8 cellular contexts compared by ENCODE assay signal in genomic region chr15:88624156-88624970, GRCh38. TPM values are rescaled to one million over a fixed set of nuclear protein-coding genes. Genes with fewer than 3 reads are reported as not detected.
DNase-seq lines count a peak whose midpoint lies in the region; ATAC-seq, FAIRE-seq and TF ChIP-seq lines count a peak whose summit lies in the region.

No MANE protein-coding gene starts in this region.

- DNase-seq in A549 (ENCODE audit: low read depth in 1 of 2, low spot score in 1 of 2) (no peak), globus pallidus (ENCODE audit: low spot score) (peak; percentile 62), retinal pigment epithelial cell (ENCODE audit: low read depth) (no peak), omental fat pad (ENCODE audit: low spot score) (no peak), COLO668 (lab: John Stamatoyannopoulos, UW; ENCODE audit: unreplicated experiment) (no peak)
- no peak for DNase-seq in activated T-cell treated with anti-CD3 and anti-CD28 coated beads, Interleukin-2, amount 50 U/mL, for 72 hours

- TF ChIP-seq CTCF in A549 (IDR thresholded peaks at IDR 0.05) (no peak), retinal pigment epithelial cell (conservative IDR thresholded peaks at IDR 0.05; ENCODE audit: low read depth, low read length) (peak; percentile 58), omental fat pad (IDR thresholded peaks at IDR 0.05) (no peak)

- no peak for TF ChIP-seq POLR2A in A549 (IDR thresholded peaks at IDR 0.05; ENCODE audit: low read length)

- 0 out of 5 replicates have a peak, but pooled peaks of 1 of the 2 experiments have one; percentile 19 for TF ChIP-seq RAD21 in A549 (conservative IDR thresholded peaks at IDR 0.05 in 1 of 2, IDR thresholded peaks at IDR 0.05 in 1 of 2)

- peak overlapping the region; percentile 87 for H3K4me2 ChIP-seq in A549

- H3K4me3 ChIP-seq in A549, result peak overlapping the region; percentile 82; the same call in 1 of the 3 replicates
- no peak overlapping the region for H3K4me3 ChIP-seq in retinal pigment epithelial cell (ENCODE audit: low read length)

- no peaks in the 10 kb centered on the region for H3K9me3 Mint-ChIP-seq in activated T-cell treated with anti-CD3 and anti-CD28 coated beads, Interleukin-2, amount 50 U/mL, for 72 hours

- H3K4me1 ChIP-seq in A549, result peaks cover 74% of the 10 kb centered on the region

- peak overlapping the region; percentile 34 to 99; a peak in 4 of 6 replicates for H3K27ac ChIP-seq in A549

- FAIRE-seq in A549 (lab: Jason Lieb, UNC), result no peak

- H3K27me3 Mint-ChIP-seq in activated T-cell treated with anti-CD3 and anti-CD28 coated beads, Interleukin-2, amount 50 U/mL, for 72 hours (ENCODE audit: low read depth), result peaks cover 9% of the 10 kb centered on the region

- H3K27ac Mint-ChIP-seq in activated T-cell treated with anti-CD3 and anti-CD28 coated beads, Interleukin-2, amount 50 U/mL, for 72 hours, result peak overlapping the region; percentile 99

- no peaks in the 10 kb centered on the region for H3K9me3 ChIP-seq in A549

- WGBS in A549 (ENCODE audit: missing lambda C conversion rate), result 86% methylated on average over 19 of the region's 19 CpGs

- ATAC-seq in A549, result no peak
- ATAC-seq in GM18861 (IDR thresholded peaks at IDR 0.05; ENCODE audit: unreplicated experiment), result peak; percentile 36
- peak; percentile 30 for ATAC-seq in HG03520 (IDR thresholded peaks at IDR 0.05; ENCODE audit: unreplicated experiment)
- ATAC-seq in activated T-cell treated with anti-CD3 and anti-CD28 coated beads, Interleukin-2, amount 50 U/mL, for 72 hours (replicated peaks in 1 of 2), result peak; percentile 28 to 30
- no peak for ATAC-seq in omental fat pad (ENCODE audit: low FRiP score)

- H3K4me3 Mint-ChIP-seq in activated T-cell treated with anti-CD3 and anti-CD28 coated beads, Interleukin-2, amount 50 U/mL, for 72 hours, result peak overlapping the region; percentile 91 to 99

- H3K36me3 Mint-ChIP-seq in activated T-cell treated with anti-CD3 and anti-CD28 coated beads, Interleukin-2, amount 50 U/mL, for 72 hours (ENCODE audit: insufficient read depth in 2 of 2), result peaks cover 18 to 46% of the 10 kb centered on the region in 2 donors

- POLR2A ChIA-PET in A549 (lab: Yijun Ruan, JAX), result interaction anchor here (1.2 kb wide), 1 partner anchor 157 kb away, joined by 4 read pairs; the partner anchor contains the start of genes MRPL46 and MRPS11

- CTCF ChIA-PET in A549 (lab: Yijun Ruan, JAX), result interaction anchor here (1.0 to 3.0 kb wide), 5 partner anchors 10 to 273 kb away, joined by 3 to 12 read pairs (median 3); no protein-coding TSS in a partner anchor

- TF ChIP-seq EP300 in A549 (IDR thresholded peaks at IDR 0.05), result no peak

- H3K4me1 Mint-ChIP-seq in activated T-cell treated with anti-CD3 and anti-CD28 coated beads, Interleukin-2, amount 50 U/mL, for 72 hours (ENCODE audit: low read depth), result peaks cover 86% of the 10 kb centered on the region

TF ChIP-seq in A549, 52 proteins besides CTCF, POLR2A, EP300 and RAD21:
- TF ChIP-seq ATOH8 (CRISPR knock-in tag; IDR thresholded peaks at IDR 0.05; ENCODE audit: low read depth) (no peak), MAFK (IDR thresholded peaks at IDR 0.05; ENCODE audit: partially characterized antibody) (peak; percentile 7), ZNF302 (CRISPR knock-in tag; IDR thresholded peaks at IDR 0.05) (no peak)
TF ChIP-seq in A549: peak in this region for 1.

RNA-seq across cellular contexts. Expression of gene AEN, which starts 3.2 kb away (rescaled TPM):
- 74.9 and 81.7 TPM in 2 replicates for polyA plus RNA-seq in A549 (2011; rRNA removed)
- polyA plus RNA-seq in A549 (2012; cell fraction: cytosol; rRNA removed), result 53.3 and 68.6 TPM in 2 replicates
- 128 and 155 TPM in 2 replicates for polyA plus RNA-seq in A549 (2012; cell fraction: nucleus; rRNA removed)
- 57.2 to 65.5 TPM (median 62.9 TPM) in 3 replicates for polyA plus RNA-seq in A549 (2017; fragmentation: RNase III; extraction: RNeasy Plus Mini Kit Qiagen cat#74134 plus additional on column Dnase treatment)
- polyA minus RNA-seq in A549 (2011; rRNA and poly(A)+ RNA removed), result 129 and 164 TPM in 2 replicates
- total RNA-seq in activated T-cell treated with anti-CD3 and anti-CD28 coated beads, Interleukin-2, amount 50 U/mL, for 72 hours, result 100 to 1,000 TPM in 1 of 2 donors, 10 to 100 TPM in 1; 99.4 to 155 TPM
- total RNA-seq in omental fat pad, result 10 to 100 TPM in 3 of 4 donors, 1 to 10 TPM in 1; 7.6 to 60.2 (median 25.2) TPM

RNA-seq across cellular contexts. Expression of gene ISG20, which starts 14.5 kb away (rescaled TPM):
- polyA plus RNA-seq in A549 (2011; rRNA removed) (47.4 and 65.8 TPM in 2 replicates), A549 (2017; fragmentation: RNase III; extraction: RNeasy Plus Mini Kit Qiagen cat#74134 plus additional on column Dnase treatment) (6.1 to 10.5 TPM (median 7.2 TPM) in 3 replicates)
- 29.1 and 29.9 TPM in 2 replicates for polyA plus RNA-seq in A549 (2012; cell fraction: cytosol; rRNA removed)
- polyA plus RNA-seq in A549 (2012; cell fraction: nucleus; rRNA removed), result 19.6 and 26.9 TPM in 2 replicates
- 17.5 and 24.0 TPM in 2 replicates for polyA minus RNA-seq in A549 (2011; rRNA and poly(A)+ RNA removed)
- 100 to 1,000 TPM; 102 to 215 TPM for total RNA-seq in activated T-cell treated with anti-CD3 and anti-CD28 coated beads, Interleukin-2, amount 50 U/mL, for 72 hours
- total RNA-seq in omental fat pad, result 10 to 100 TPM; 21.3 to 41.0 (median 27.8) TPM

Comparison
In these comparisons a context has a peak if more than half of its experiments do, and no peak if none do; other contexts are left out.
1. ATAC-seq: peak in GM18861 (single experiment), HG03520 (single experiment) and activated T-cell treated with anti-CD3 and anti-CD28 coated beads, Interleukin-2, amount 50 U/mL, for 72 hours (2 of 2); none in A549 (0 of 2) and omental fat pad (single experiment).